1 cellular context compared by ENCODE assay signal in the genomic region with DNA sequence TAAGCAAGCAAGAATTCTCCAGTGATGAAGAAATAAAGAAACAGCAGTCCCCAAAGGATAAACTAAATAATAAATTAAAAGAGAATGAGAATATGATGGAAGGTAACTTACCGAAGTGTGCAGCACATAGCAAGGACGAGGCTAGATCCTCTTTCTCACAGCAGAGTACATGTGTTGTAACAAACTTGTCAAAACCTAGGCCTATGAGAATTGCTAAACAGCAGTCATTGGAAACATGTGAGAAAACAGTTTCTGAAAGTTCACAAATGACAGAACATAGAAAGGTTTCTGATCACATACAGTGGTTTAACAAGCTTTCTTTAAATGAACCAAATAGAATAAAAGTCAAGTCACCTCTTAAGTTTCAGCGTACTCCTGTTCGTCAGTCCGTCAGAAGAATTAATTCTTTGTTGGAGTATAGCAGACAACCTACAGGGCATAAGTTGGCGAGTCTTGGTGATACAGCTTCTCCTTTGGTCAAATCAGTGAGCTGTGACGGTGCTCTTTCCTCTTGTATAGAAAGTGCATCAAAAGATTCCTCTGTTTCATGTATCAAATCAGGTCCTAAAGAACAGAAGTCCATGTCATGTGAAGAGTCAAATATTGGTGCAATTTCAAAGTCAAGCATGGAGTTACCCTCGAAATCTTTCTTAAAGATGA.
TF ChIP-seq lines count a peak whose summit lies in the region.

No MANE protein-coding gene starts in this region.

TF ChIP-seq in A549, 52 proteins besides CTCF, POLR2A, EP300 and RAD21 (continued from another document):
- TF ChIP-seq, protein P1, sequence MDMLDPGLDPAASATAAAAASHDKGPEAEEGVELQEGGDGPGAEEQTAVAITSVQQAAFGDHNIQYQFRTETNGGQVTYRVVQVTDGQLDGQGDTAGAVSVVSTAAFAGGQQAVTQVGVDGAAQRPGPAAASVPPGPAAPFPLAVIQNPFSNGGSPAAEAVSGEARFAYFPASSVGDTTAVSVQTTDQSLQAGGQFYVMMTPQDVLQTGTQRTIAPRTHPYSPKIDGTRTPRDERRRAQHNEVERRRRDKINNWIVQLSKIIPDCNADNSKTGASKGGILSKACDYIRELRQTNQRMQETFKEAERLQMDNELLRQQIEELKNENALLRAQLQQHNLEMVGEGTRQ (IDR thresholded peaks at IDR 0.05), result no peak
- no peak for TF ChIP-seq NR3C1 (IDR thresholded peaks at IDR 0.05)
- TF ChIP-seq ZSCAN20 (CRISPR knock-in tag; IDR thresholded peaks at IDR 0.05), result no peak
- TF ChIP-seq ZNF302 (CRISPR knock-in tag; IDR thresholded peaks at IDR 0.05), result no peak
- TF ChIP-seq CEBPB (IDR thresholded peaks at IDR 0.05), result no peak
- TF ChIP-seq JUNB (IDR thresholded peaks at IDR 0.05), result no peak
- TF ChIP-seq, protein P2, sequence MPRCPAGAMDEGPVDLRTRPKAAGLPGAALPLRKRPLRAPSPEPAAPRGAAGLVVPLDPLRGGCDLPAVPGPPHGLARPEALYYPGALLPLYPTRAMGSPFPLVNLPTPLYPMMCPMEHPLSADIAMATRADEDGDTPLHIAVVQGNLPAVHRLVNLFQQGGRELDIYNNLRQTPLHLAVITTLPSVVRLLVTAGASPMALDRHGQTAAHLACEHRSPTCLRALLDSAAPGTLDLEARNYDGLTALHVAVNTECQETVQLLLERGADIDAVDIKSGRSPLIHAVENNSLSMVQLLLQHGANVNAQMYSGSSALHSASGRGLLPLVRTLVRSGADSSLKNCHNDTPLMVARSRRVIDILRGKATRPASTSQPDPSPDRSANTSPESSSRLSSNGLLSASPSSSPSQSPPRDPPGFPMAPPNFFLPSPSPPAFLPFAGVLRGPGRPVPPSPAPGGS (IDR thresholded peaks at IDR 0.05), result no peak
